ENCODE assay signal across 22 cellular contexts in the genomic region with DNA sequence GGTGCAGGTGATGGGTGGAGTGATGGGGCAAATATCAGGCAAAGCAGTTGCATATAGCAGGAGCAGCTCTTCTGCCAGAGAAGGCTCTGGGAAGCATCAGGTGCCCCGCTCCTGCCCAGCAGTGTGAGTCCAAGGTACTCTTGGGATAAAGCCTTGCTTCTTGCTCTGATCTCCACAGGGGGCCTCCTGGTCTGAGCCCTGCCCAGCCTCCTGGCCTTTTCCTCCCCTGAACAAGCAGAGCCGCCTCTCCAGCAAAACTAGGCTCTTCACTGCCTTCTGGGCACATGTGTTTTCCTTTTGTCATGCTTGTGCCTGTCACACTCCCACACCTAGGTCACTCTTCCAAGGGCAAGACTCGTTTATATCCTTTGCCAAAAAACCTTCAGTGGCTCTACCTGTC.
"Had no signal": no experiment of that assay in that cellular context is flagged by ENCODE, and none has a peak within 500 bp of the region (broad histone marks: within the 10 kb centered on the region; RNA-seq: fewer than 3 reads in every experiment).

No MANE protein-coding gene starts in this region.

- H3K4me1 Mint-ChIP-seq: activated CD4-positive, alpha-beta T cell treated with anti-CD3 and anti-CD28 coated beads, Interleukin-2, amount 10 ng/mL, durations not matched to agents 24 days and 14 days; activated naive CD8-positive, alpha-beta T cell treated with anti-CD3 and anti-CD28 coated beads, Interleukin-2, amount 50 U/mL, for 24 hours had no signal

- H3K36me3 ChIP-seq: brain microvascular endothelial cell, SJSA1 had no signal

- H3K4me3 Mint-ChIP-seq: activated B cell treated with CpG ODN at 0.5 μM for 24 hours; activated CD4-positive, alpha-beta T cell treated with anti-CD3 and anti-CD28 coated beads, Interleukin-2, amount 10 ng/mL, durations not matched to agents 24 days and 14 days; activated naive CD8-positive, alpha-beta T cell treated with anti-CD3 and anti-CD28 coated beads, Interleukin-2, amount 50 U/mL, for 24 hours; activated T-cell treated with anti-CD3 and anti-CD28 coated beads, Interleukin-2, amount 50 U/mL, for 4 hours had no signal

- DNase-seq: activated B cell treated with CpG ODN at 0.5 μM for 24 hours; activated CD4-positive, alpha-beta T cell treated with anti-CD3 and anti-CD28 coated beads for 1 hour; activated CD4-positive, alpha-beta T cell treated with anti-CD3 and anti-CD28 coated beads, Interleukin-2, amount 10 ng/mL, durations not matched to agents 24 days and 14 days; activated CD4-positive, alpha-beta T cell treated with anti-CD3 and anti-CD28 coated beads, Interleukin-2, amount 50 U/mL, for 48 hours; activated effector memory CD4-positive, alpha-beta T cell treated with anti-CD3 and anti-CD28 coated beads, Interleukin-2, amount 50 U/mL, for 16 hours; activated naive CD4-positive, alpha-beta T cell treated with Interleukin-2 at 50 U/mL for 16 hours; activated naive CD8-positive, alpha-beta T cell treated with anti-CD3 and anti-CD28 coated beads, Interleukin-2, amount 50 U/mL, for 24 hours; activated T-cell treated with anti-CD3 and anti-CD28 coated beads, Interleukin-2, amount 50 U/mL, for 4 hours; amygdala; brain microvascular endothelial cell; caudate nucleus; Kasumi-1; NCI-H1436 treated with DMSO at 0.1 percent for 48 hours; NCI-H187; NCI-H2081; NCI-H510A treated with DMSO at 0.1 percent for 48 hours; Peyer's patch; T-helper 2 cell; T1000 had no signal

- H3K27me3 Mint-ChIP-seq: activated B cell treated with CpG ODN at 0.5 μM for 24 hours had no signal

- H3K27ac Mint-ChIP-seq: activated B cell treated with CpG ODN at 0.5 μM for 24 hours; activated CD4-positive, alpha-beta T cell treated with anti-CD3 and anti-CD28 coated beads, Interleukin-2, amount 10 ng/mL, durations not matched to agents 24 days and 14 days; activated naive CD4-positive, alpha-beta T cell treated with anti-CD3 and anti-CD28 coated beads, Interleukin-2, amount 50 U/mL, for 72 hours; activated naive CD8-positive, alpha-beta T cell treated with anti-CD3 and anti-CD28 coated beads, Interleukin-2, amount 50 U/mL, for 24 hours had no signal

- H3K4me1 ChIP-seq: Peyer's patch, SJSA1 had no signal

- H3K36me3 Mint-ChIP-seq: activated naive CD4-positive, alpha-beta T cell treated with anti-CD3 and anti-CD28 coated beads, Interleukin-2, amount 50 U/mL, for 72 hours had no signal

- H3K4me3 ChIP-seq: Peyer's patch, SJSA1 had no signal

- ATAC-seq: activated naive CD4-positive, alpha-beta T cell treated with anti-CD3 and anti-CD28 coated beads, Interleukin-2, amount 50 U/mL, for 72 hours; activated naive CD8-positive, alpha-beta T cell treated with anti-CD3 and anti-CD28 coated beads, Interleukin-2, amount 50 U/mL, for 24 hours; activated T-cell treated with anti-CD3 and anti-CD28 coated beads, Interleukin-2, amount 50 U/mL, for 4 hours had no signal

- H3K27ac ChIP-seq: brain microvascular endothelial cell, Peyer's patch, RWPE1, SJSA1 had no signal

- H3K9me3 Mint-ChIP-seq: activated B cell treated with CpG ODN at 0.5 μM for 24 hours; activated CD4-positive, alpha-beta T cell treated with anti-CD3 and anti-CD28 coated beads, Interleukin-2, amount 10 ng/mL, durations not matched to agents 24 days and 14 days; activated naive CD4-positive, alpha-beta T cell treated with anti-CD3 and anti-CD28 coated beads, Interleukin-2, amount 50 U/mL, for 72 hours; activated naive CD8-positive, alpha-beta T cell treated with anti-CD3 and anti-CD28 coated beads, Interleukin-2, amount 50 U/mL, for 24 hours; activated T-cell treated with anti-CD3 and anti-CD28 coated beads, Interleukin-2, amount 50 U/mL, for 4 hours had no signal

- H3K27me3 ChIP-seq: brain microvascular endothelial cell, Peyer's patch, SJSA1 had no signal
